Comparison of ENCODE assay signal across 8 cellular contexts in the genomic region with DNA sequence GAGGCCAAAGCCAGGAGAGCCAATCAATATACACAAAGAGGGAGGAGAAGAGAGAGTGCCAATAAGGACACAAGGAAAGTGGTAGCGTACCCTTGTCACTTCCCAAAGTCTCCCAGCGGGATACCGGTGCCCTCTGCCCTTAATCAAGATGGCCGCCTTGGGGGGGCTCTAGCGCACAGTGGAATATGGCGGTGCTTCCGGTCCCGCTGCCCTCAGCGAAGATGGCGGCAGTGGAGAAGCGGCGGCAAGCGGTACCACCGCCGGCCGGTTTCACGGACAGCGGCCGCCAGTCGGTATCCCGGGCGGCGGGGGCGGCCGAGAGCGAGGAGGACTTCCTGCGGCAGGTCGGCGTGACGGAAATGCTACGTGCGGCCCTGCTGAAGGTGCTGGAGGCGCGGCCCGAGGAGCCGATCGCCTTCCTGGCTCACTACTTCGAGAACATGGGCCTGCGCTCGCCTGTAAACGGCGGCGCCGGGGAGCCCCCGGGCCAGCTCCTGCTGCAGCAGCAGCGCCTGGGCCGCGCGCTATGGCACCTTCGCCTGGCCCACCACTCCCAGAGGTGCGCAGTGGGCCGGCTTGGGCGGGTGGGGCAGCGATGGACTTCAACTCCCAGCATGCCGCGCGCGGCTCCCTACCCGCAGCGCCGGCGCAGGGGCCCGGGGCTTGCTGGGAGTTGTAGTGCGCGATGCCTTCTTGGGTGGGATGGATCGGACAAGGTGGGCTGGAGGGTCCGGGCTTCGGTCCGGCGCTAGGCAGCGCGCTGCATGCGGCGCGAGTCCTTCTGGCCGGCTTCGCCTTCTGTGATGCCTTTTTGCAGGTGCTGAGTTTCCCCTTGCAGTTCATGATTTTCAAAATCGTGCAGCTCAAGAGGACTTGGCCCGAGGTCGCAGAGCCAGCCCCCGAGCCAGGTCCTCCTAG.
DNase-seq lines count a peak whose midpoint lies in the region; ATAC-seq and TF ChIP-seq lines count a peak whose summit lies in the region.

A gene with protein sequence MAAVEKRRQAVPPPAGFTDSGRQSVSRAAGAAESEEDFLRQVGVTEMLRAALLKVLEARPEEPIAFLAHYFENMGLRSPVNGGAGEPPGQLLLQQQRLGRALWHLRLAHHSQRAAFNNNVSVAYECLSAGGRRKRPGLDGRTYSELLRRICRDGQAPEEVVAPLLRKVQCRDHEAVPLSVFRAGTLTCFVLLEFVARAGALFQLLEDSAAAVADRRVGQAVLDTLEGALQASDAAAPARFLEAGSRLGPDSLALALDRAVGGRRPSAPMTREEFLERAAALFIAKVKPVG (plus strand): TSS at position 212 of the 918 bp plus-strand sequence. CDS start 10 bp downstream, at position 222.

- no peak for TF ChIP-seq CTCF in fibroblast of pulmonary artery (IDR thresholded peaks at IDR 0.05; ENCODE audit: low read length, missing control alignments)
- no peak for TF ChIP-seq CTCF in nephron progenitor cell (IDR thresholded peaks at IDR 0.05)

- H3K27ac Mint-ChIP-seq in nephron progenitor cell = peak within 1 kb of the TSS; percentile 100
- peak within 1 kb of the TSS; percentile 100 for H3K27ac Mint-ChIP-seq in stimulated activated naive CD8-positive, alpha-beta T cell treated with anti-CD3 and anti-CD28 coated beads, Interleukin-15, amount 100 ng/mL, for 72 hours

- H3K27me3 Mint-ChIP-seq in nephron progenitor cell (ENCODE audit: low read depth, poor library complexity) = peaks cover 17% of the 10 kb centered on the region
- no peaks in the 10 kb centered on the region for H3K27me3 Mint-ChIP-seq in stimulated activated naive CD8-positive, alpha-beta T cell treated with anti-CD3 and anti-CD28 coated beads, Interleukin-15, amount 100 ng/mL, for 72 hours

- H3K36me3 Mint-ChIP-seq in nephron progenitor cell (ENCODE audit: low read depth) = peaks cover 18% of the 10 kb centered on the region

- H3K4me3 ChIP-seq in fibroblast of pulmonary artery (replicated peaks; ENCODE audit: low read depth, low read length) = peak within 1 kb of the TSS; percentile 86

- H3K4me1 Mint-ChIP-seq in nephron progenitor cell = peaks cover 51% of the 10 kb centered on the region
- peaks cover 62% of the 10 kb centered on the region for H3K4me1 Mint-ChIP-seq in stimulated activated naive CD8-positive, alpha-beta T cell treated with anti-CD3 and anti-CD28 coated beads, Interleukin-15, amount 100 ng/mL, for 72 hours

- H3K9me3 Mint-ChIP-seq in nephron progenitor cell = no peaks in the 10 kb centered on the region
- no peaks in the 10 kb centered on the region for H3K9me3 Mint-ChIP-seq in stimulated activated naive CD8-positive, alpha-beta T cell treated with anti-CD3 and anti-CD28 coated beads, Interleukin-15, amount 100 ng/mL, for 72 hours

- peak; percentile 58 for ATAC-seq in GM21447 (IDR thresholded peaks at IDR 0.05; ENCODE audit: unreplicated experiment)
- ATAC-seq in stimulated activated naive CD8-positive, alpha-beta T cell treated with anti-CD3 and anti-CD28 coated beads, Interleukin-15, amount 100 ng/mL, for 72 hours = peak; percentile 60

- H3K4me3 Mint-ChIP-seq in nephron progenitor cell = peak within 1 kb of the TSS; percentile 91
- peak within 1 kb of the TSS; percentile 81 to 95 for H3K4me3 Mint-ChIP-seq in stimulated activated naive CD8-positive, alpha-beta T cell treated with anti-CD3 and anti-CD28 coated beads, Interleukin-15, amount 100 ng/mL, for 72 hours

- DNase-seq in DMS53 (lab: John Stamatoyannopoulos, UW) = peak; percentile 83
- DNase-seq in HuH-7 (ENCODE audit: low spot score) = peak; percentile 83
- peak; percentile 86 for DNase-seq in RPMI8226
- DNase-seq in activated T-helper 9 cell treated with anti-CD3 and anti-CD28 coated beads, Interleukin-2, amount 50 U/mL, for 16 hours (ENCODE audit: low read depth) = peak; percentile 79
- DNase-seq in fibroblast of pulmonary artery (ENCODE audit: low read depth) = peak; percentile 65
- peak; percentile 87 for DNase-seq in nephron progenitor cell
- DNase-seq in stimulated activated naive CD8-positive, alpha-beta T cell treated with anti-CD3 and anti-CD28 coated beads, Interleukin-15, amount 100 ng/mL, for 72 hours = peak; percentile 90 to 91

Comparison
In these comparisons a context has a peak if more than half of its experiments do, and no peak if none do; other contexts are left out.
1. Peak in every context shown above with its lines: DNase-seq, ATAC-seq and H3K4me3 ChIP-seq.